ENCODE assay signal across 1 cellular context in genomic region chr5:116685931-116686330, GRCh38.
TF ChIP-seq lines count a peak whose summit lies in the region.

No MANE protein-coding gene starts in this region.

TF ChIP-seq in GM23338, 12 proteins besides CTCF, POLR2A, EP300 and RAD21 (continued from another document):
- no peak for TF ChIP-seq REST (IDR thresholded peaks at IDR 0.05; ENCODE audit: unreplicated experiment)
- no peak for TF ChIP-seq STAT1 (IDR thresholded peaks at IDR 0.05; ENCODE audit: unreplicated experiment)
- TF ChIP-seq JUNB (IDR thresholded peaks at IDR 0.05; ENCODE audit: unreplicated experiment), result no peak
- no peak for TF ChIP-seq ZNF462 (CRISPR knock-in tag; IDR thresholded peaks at IDR 0.05)
- TF ChIP-seq NANOG (IDR thresholded peaks at IDR 0.05; ENCODE audit: borderline replicate concordance), result no peak
- TF ChIP-seq ZNF114 (CRISPR knock-in tag; IDR thresholded peaks at IDR 0.05), result no peak
- TF ChIP-seq ETS1 (IDR thresholded peaks at IDR 0.05), result no peak
- TF ChIP-seq EZH2 (IDR thresholded peaks at IDR 0.05; ENCODE audit: low read depth, unreplicated experiment), result no peak
